ENCODE assay signal across 8 cellular contexts in genomic region chr5:141814064-141814982, GRCh38.
DNase-seq lines count a peak whose midpoint lies in the region; ATAC-seq and TF ChIP-seq lines count a peak whose summit lies in the region.

No MANE protein-coding gene starts in this region.

- H3K23ac ChIP-seq in neuronal stem cell (ENCODE audit: low read depth, low read length, poor library complexity) = no peak overlapping the region

- H3K9me3 ChIP-seq in neuronal stem cell (replicated peaks in 1 of 2; ENCODE audit: control insufficient read depth in 2 of 2, insufficient read depth in 1 of 2, low read depth in 1 of 2, low read length in 2 of 2) = no peaks in the 10 kb centered on the region

- no peak overlapping the region for H2BK120ac ChIP-seq in neuronal stem cell (ENCODE audit: low read depth, low read length)

- no peak overlapping the region for H3K27ac Mint-ChIP-seq in activated CD8-positive, alpha-beta T cell treated with anti-CD3 and anti-CD28 coated beads for 36 hours

- H3K9ac ChIP-seq in neuronal stem cell (ENCODE audit: low read depth, low read length, poor library complexity) = no peak overlapping the region

- H3K4me2 ChIP-seq in neuronal stem cell (ENCODE audit: insufficient read depth, low read length, poor library complexity, severe bottlenecking) = peak overlapping the region; percentile 2

- intact Hi-C loops in activated CD8-positive, alpha-beta T cell treated with anti-CD3 and anti-CD28 coated beads for 36 hours (cut with micrococcal nuclease) = loop anchor here (5.0 kb wide), 2 partner anchors 52 to 117 kb away; no protein-coding TSS in a partner anchor

- H3K4me1 ChIP-seq in neuronal stem cell (ENCODE audit: control insufficient read depth in 2 of 2, insufficient read depth in 1 of 2, low read depth in 1 of 2, low read length in 2 of 2) = peaks cover 34 to 48% of the 10 kb centered on the region in 2 donors

- DNase-seq in NCI-H146 (lab: John Stamatoyannopoulos, UW) (peak; percentile 42), NCI-H146 treated with DMSO at 0.1 percent for 48 hours (lab: John Stamatoyannopoulos, UW; ENCODE audit: unreplicated experiment) (no peak), NCI-H1092 (lab: John Stamatoyannopoulos, UW) (peak; percentile 13), neuronal stem cell (ENCODE audit: low spot score) (peak; percentile 64)
- DNase-seq in activated CD8-positive, alpha-beta T cell treated with anti-CD3 and anti-CD28 coated beads for 36 hours = peak; percentile 70

- peak overlapping the region; percentile 7 for H2AK5ac ChIP-seq in neuronal stem cell (ENCODE audit: low read depth, low read length)

- H2AFZ ChIP-seq in neuronal stem cell (ENCODE audit: low read length) = no peak overlapping the region

- peak; percentile 75 for TF ChIP-seq CTCF in activated CD8-positive, alpha-beta T cell treated with anti-CD3 and anti-CD28 coated beads for 36 hours (IDR thresholded peaks at IDR 0.05)

- H3K9me3 Mint-ChIP-seq in activated CD8-positive, alpha-beta T cell treated with anti-CD3 and anti-CD28 coated beads for 36 hours = no peaks in the 10 kb centered on the region

- no peak overlapping the region for H2BK15ac ChIP-seq in neuronal stem cell (ENCODE audit: low read length)

- H3K4me1 Mint-ChIP-seq in activated CD8-positive, alpha-beta T cell treated with anti-CD3 and anti-CD28 coated beads for 36 hours (ENCODE audit: low read depth) = no peaks in the 10 kb centered on the region

- POLR2A ChIA-PET in activated CD8-positive, alpha-beta T cell treated with anti-CD3 and anti-CD28 coated beads for 36 hours (lab: Charles Lee) = interaction anchor here (1.3 kb wide), 1 partner anchor 65 kb away, joined by 3 read pairs; no protein-coding TSS in a partner anchor

- H4K91ac ChIP-seq in neuronal stem cell (ENCODE audit: low read depth, low read length, poor library complexity) = no peak overlapping the region

- H2BK12ac ChIP-seq in neuronal stem cell (ENCODE audit: low read length) = no peak overlapping the region

- peak overlapping the region; percentile 35 for H2BK5ac ChIP-seq in neuronal stem cell (ENCODE audit: low read length)

- H3K79me1 ChIP-seq in neuronal stem cell (ENCODE audit: low read depth, low read length) = no peaks in the 10 kb centered on the region

- H3K4me3 ChIP-seq in neuronal stem cell (ENCODE audit: low read length in 2 of 2) = no peak overlapping the region

- peak overlapping the region; percentile 34 for H3K18ac ChIP-seq in neuronal stem cell (ENCODE audit: low read length)

- no peak overlapping the region for H3K14ac ChIP-seq in neuronal stem cell (ENCODE audit: low read length)

- no peak overlapping the region for H3K4me3 Mint-ChIP-seq in activated CD8-positive, alpha-beta T cell treated with anti-CD3 and anti-CD28 coated beads for 36 hours

- H3K36me3 ChIP-seq in neuronal stem cell (replicated peaks in 1 of 2; ENCODE audit: control insufficient read depth in 2 of 2, insufficient read depth in 2 of 2, low read length in 2 of 2) = no peaks in the 10 kb centered on the region

- H4K8ac ChIP-seq in neuronal stem cell (ENCODE audit: low read depth, low read length) = no peak overlapping the region

- H3K27me3 Mint-ChIP-seq in activated CD8-positive, alpha-beta T cell treated with anti-CD3 and anti-CD28 coated beads for 36 hours = peaks cover 20% of the 10 kb centered on the region

- H3K27me3 ChIP-seq in neuronal stem cell (ENCODE audit: control insufficient read depth in 3 of 3, insufficient read depth in 3 of 3, low read depth in 1 of 3, low read length in 3 of 3) = no peaks in the 10 kb centered on the region

- peak overlapping the region; percentile 3 for H3K27ac ChIP-seq in neuronal stem cell (replicated peaks; ENCODE audit: low read length)

- no peak overlapping the region for H3K4ac ChIP-seq in neuronal stem cell (ENCODE audit: low read length)

- WGBS in neuronal stem cell (ENCODE audit: extremely low coverage in 2 of 2, insufficient read length in 2 of 2, insufficient replicate concordance in 1 of 2), 2 donors = no CpG with 5 or more reads among the region's 9 CpGs

- no peaks in the 10 kb centered on the region for H3K36me3 Mint-ChIP-seq in activated CD8-positive, alpha-beta T cell treated with anti-CD3 and anti-CD28 coated beads for 36 hours (ENCODE audit: low read depth)

- CTCF ChIA-PET in activated CD8-positive, alpha-beta T cell treated with anti-CD3 and anti-CD28 coated beads for 36 hours (lab: Charles Lee) = interaction anchor here (0.6 to 6.2 kb wide), 21 partner anchors 9 to 149 kb away, joined by 3 to 61 read pairs (median 5); partner anchors contain the start of gene PCDH1

- peak; percentile 76 for ATAC-seq in activated CD8-positive, alpha-beta T cell treated with anti-CD3 and anti-CD28 coated beads for 36 hours
- peak; percentile 68 for ATAC-seq in esophagus mucosa
- ATAC-seq in GM21619 (IDR thresholded peaks at IDR 0.05; ENCODE audit: unreplicated experiment) = no peak
- no peak for ATAC-seq in GM18517 (IDR thresholded peaks at IDR 0.05; ENCODE audit: unreplicated experiment)

Comparison
In these comparisons a context has a peak if more than half of its experiments do, and no peak if none do; other contexts are left out.
1. ATAC-seq: peak in activated CD8-positive, alpha-beta T cell treated with anti-CD3 and anti-CD28 coated beads for 36 hours (single experiment) and esophagus mucosa (single experiment); none in GM21619 (single experiment) and GM18517 (single experiment).